8 cellular contexts compared by ENCODE assay signal in genomic region chr22:20020533-20021195, GRCh38. TPM values are rescaled to one million over a fixed set of nuclear protein-coding genes. Genes with fewer than 3 reads are reported as not detected.
A peak's percentile ranks its signal among the peaks of the same experiment; 100 is the strongest.
DNase-seq lines count a peak whose midpoint lies in the region; ATAC-seq and TF ChIP-seq lines count a peak whose summit lies in the region.

TSS of gene TANGO2 (plus strand) at chr22:20021110. CDS start at chr22:20036799, 15,689 bp downstream.

- peak within 1 kb of the TSS; percentile 92 for H3K4me3 ChIP-seq in AG10803 (ENCODE audit: low read length)
- H3K4me3 ChIP-seq in colonic mucosa: peak within 1 kb of the TSS; percentile 99

- H3K9ac ChIP-seq in colonic mucosa (ENCODE audit: low read depth in 2 of 2, low read length in 2 of 2): peak within 1 kb of the TSS; percentile 95 to 97

- intact Hi-C loops in colonic mucosa (cut with DNase I): no loop called here

- peaks cover 5% of the 10 kb centered on the region for H3K4me1 ChIP-seq in colonic mucosa

- H3K27ac ChIP-seq in colonic mucosa: peak within 1 kb of the TSS; percentile 57

- peak; percentile 76 for ATAC-seq in HG03439 (IDR thresholded peaks at IDR 0.05; ENCODE audit: unreplicated experiment)

- H3K9me3 ChIP-seq in colonic mucosa: no peaks in the 10 kb centered on the region

- no peaks in the 10 kb centered on the region for H3K36me3 ChIP-seq in colonic mucosa

- peak; percentile 88 for TF ChIP-seq POLR2A in GM19099 (IDR thresholded peaks at IDR 0.05; ENCODE audit: extremely low read depth, insufficient read length, low read depth)

- DNase-seq in AG10803 (ENCODE audit: low read depth): peak; percentile 87
- DNase-seq in NCI-H526 (lab: John Stamatoyannopoulos, UW): peak; percentile 25 to 90
- peak; percentile 94 for DNase-seq in activated CD4-positive, alpha-beta T cell treated with anti-CD3 and anti-CD28 coated beads for 48 hours
- peak; percentile 92 for DNase-seq in colonic mucosa
- peak; percentile 96 for DNase-seq in left kidney (ENCODE audit: low read depth, low spot score)
- DNase-seq in stimulated activated CD4-positive, alpha-beta T cell treated with anti-CD3 and anti-CD28 coated beads, Interleukin-1b, Interleukin-23, amount 100 ng/mL, for 48 hours: peak; percentile 92

- no peaks in the 10 kb centered on the region for H3K27me3 ChIP-seq in colonic mucosa

- TF ChIP-seq CTCF in AG10803 (conservative IDR thresholded peaks at IDR 0.05; ENCODE audit: low read length): no peak
- no peak for TF ChIP-seq CTCF in colonic mucosa (IDR thresholded peaks at IDR 0.05)

RNA-seq across cellular contexts. Expression of gene TANGO2, which starts in this region (rescaled TPM):
- 10 to 100 TPM; 22.1 to 34.1 TPM for total RNA-seq in colonic mucosa

Comparison
In these comparisons a context has a peak if more than half of its experiments do, and no peak if none do; other contexts are left out.
1. Peak in every context shown above with its lines: DNase-seq, ATAC-seq, H3K4me3 ChIP-seq and H3K27ac ChIP-seq.